In genomic region chr2:32165027-32165347, GRCh38 we compare ENCODE assay signal across 8 cellular contexts. TPM values are rescaled to one million over a fixed set of nuclear protein-coding genes. Genes with fewer than 3 reads are reported as not detected.
DNase-seq lines count a peak whose midpoint lies in the region; ATAC-seq, FAIRE-seq and TF ChIP-seq lines count a peak whose summit lies in the region.
"Not testable (repeated sequence)": the region's sequence is repeated elsewhere in the genome, so short reads cannot be mapped to it uniquely, and the experiment has no call there.

No MANE protein-coding gene starts in this region.

- H3K9me3 Mint-ChIP-seq in activated CD4-positive, alpha-beta T cell treated with anti-CD3 and anti-CD28 coated beads, Interleukin-2, amount 10 ng/mL, durations not matched to agents 24 days and 14 days = not testable (repeated sequence)

- intact Hi-C loops in activated CD4-positive, alpha-beta T cell treated with anti-CD3 and anti-CD28 coated beads, Interleukin-2, amount 10 ng/mL, durations not matched to agents 24 days and 14 days (cut with micrococcal nuclease) = loop anchor here (1.0 to 2.0 kb wide), 5 partner anchors 102 to 192 kb away; partner anchors contain the start of genes BIRC6, DPY30, SPAST and YIPF4
- intact Hi-C loops in Right ventricle myocardium inferior (cut with DNase I) (loop anchor here (1.0 to 10.0 kb wide), 3 partner anchors 100 to 155 kb away; partner anchors contain the start of genes SPAST and YIPF4), mucosa of descending colon (cut with DNase I, micrococcal nuclease) (loop anchor here in 1 of 2 donors (2.0 kb wide), 1 partner anchor 100 kb away; no protein-coding TSS in a partner anchor)

- H3K36me3 Mint-ChIP-seq in activated CD4-positive, alpha-beta T cell treated with anti-CD3 and anti-CD28 coated beads, Interleukin-2, amount 10 ng/mL, durations not matched to agents 24 days and 14 days (ENCODE audit: low read depth) = peaks cover 14% of the 10 kb centered on the region

- H3K4me1 Mint-ChIP-seq in activated CD4-positive, alpha-beta T cell treated with anti-CD3 and anti-CD28 coated beads, Interleukin-2, amount 10 ng/mL, durations not matched to agents 24 days and 14 days = peaks cover 24% of the 10 kb centered on the region

- ATAC-seq in GM21717 (IDR thresholded peaks at IDR 0.05; ENCODE audit: unreplicated experiment) (peak; percentile 12), Right ventricle myocardium inferior (peak; percentile 14), mucosa of descending colon (peak; percentile 4)

- not testable (repeated sequence) for DNase-seq in AG10803 (ENCODE audit: low read depth); activated CD4-positive, alpha-beta T cell treated with anti-CD3 and anti-CD28 coated beads, Interleukin-2, amount 10 ng/mL, durations not matched to agents 24 days and 14 days; bronchial epithelial cell (ENCODE audit: low read depth); Right ventricle myocardium inferior (ENCODE audit: missing footprints); mucosa of descending colon
- peak; percentile 23 for DNase-seq in NCI-H2171 treated with DMSO at 0.1 percent for 48 hours (lab: John Stamatoyannopoulos, UW)

- H3K9me3 ChIP-seq in mucosa of descending colon; skeletal muscle tissue (ENCODE audit: control insufficient read depth in 3 of 3, low read length in 3 of 3): not testable (repeated sequence)

- H3K9ac ChIP-seq in skeletal muscle tissue (ENCODE audit: low read depth in 1 of 3, low read length in 3 of 3) = peak overlapping the region; percentile 94 to 96 (median 95)

- not testable (repeated sequence) for H3K36me3 ChIP-seq in bronchial epithelial cell (ENCODE audit: control insufficient read depth, insufficient read depth, low read length); mucosa of descending colon (ENCODE audit: low read depth); skeletal muscle tissue (ENCODE audit: control insufficient read depth in 3 of 3, insufficient read depth in 3 of 3, low read length in 3 of 3)

- H3K4me1 ChIP-seq in mucosa of descending colon (ENCODE audit: low read depth) = peaks cover 11% of the 10 kb centered on the region
- peaks cover 7 to 10% (median 10%) of the 10 kb centered on the region in 3 donors for H3K4me1 ChIP-seq in skeletal muscle tissue (ENCODE audit: control insufficient read depth in 3 of 3, insufficient read depth in 3 of 3, low read length in 3 of 3)

- peak overlapping the region; percentile 92 for H3K27ac Mint-ChIP-seq in activated CD4-positive, alpha-beta T cell treated with anti-CD3 and anti-CD28 coated beads, Interleukin-2, amount 10 ng/mL, durations not matched to agents 24 days and 14 days

- H3K27ac ChIP-seq in skeletal muscle tissue (ENCODE audit: low read depth, low read length) = peak overlapping the region; percentile 93

- H3K4me3 ChIP-seq in AG10803 (ENCODE audit: low read length) (peak overlapping the region; percentile 97), bronchial epithelial cell (ENCODE audit: low read depth, low read length) (peak overlapping the region; percentile 70), mucosa of descending colon (peak overlapping the region; percentile 69), skeletal muscle tissue (ENCODE audit: low read length in 3 of 3) (peak overlapping the region; percentile 87 to 92 (median 91))

- H3K27me3 ChIP-seq in bronchial epithelial cell (ENCODE audit: control insufficient read depth, insufficient read depth, low read length); skeletal muscle tissue (ENCODE audit: control insufficient read depth in 3 of 3, insufficient read depth in 3 of 3, low read length in 3 of 3): not testable (repeated sequence)

- FAIRE-seq in bronchial epithelial cell (lab: Jason Lieb, UNC) = not testable (repeated sequence)

- TF ChIP-seq CTCF in AG10803 (conservative IDR thresholded peaks at IDR 0.05; ENCODE audit: low read length); bronchial epithelial cell (IDR thresholded peaks at IDR 0.05; ENCODE audit: insufficient read depth, low read length, severe bottlenecking); mucosa of descending colon (IDR thresholded peaks at IDR 0.05): not testable (repeated sequence)

- H3K27me3 Mint-ChIP-seq in activated CD4-positive, alpha-beta T cell treated with anti-CD3 and anti-CD28 coated beads, Interleukin-2, amount 10 ng/mL, durations not matched to agents 24 days and 14 days = not testable (repeated sequence)

- H3K4me3 Mint-ChIP-seq in activated CD4-positive, alpha-beta T cell treated with anti-CD3 and anti-CD28 coated beads, Interleukin-2, amount 10 ng/mL, durations not matched to agents 24 days and 14 days = peak overlapping the region; percentile 98

RNA-seq across cellular contexts. Expression of gene SLC30A6, which starts 0.7 kb away (rescaled TPM):
- 26.0 and 27.4 TPM in 2 replicates for total RNA-seq in activated CD4-positive, alpha-beta T cell treated with anti-CD3 and anti-CD28 coated beads, Interleukin-2, amount 10 ng/mL, durations not matched to agents 24 days and 14 days
- total RNA-seq in bronchial epithelial cell (23.2 and 26.2 TPM in 2 replicates), Right ventricle myocardium inferior (13.4 TPM), mucosa of descending colon (10 to 100 TPM; 16.8 to 21.7 (median 21.3) TPM), skeletal muscle tissue (28.7 TPM)
